In genomic region chr19:5115771-5116202, GRCh38 we compare ENCODE assay signal across 14 cellular contexts.
DNase-seq lines count a peak whose midpoint lies in the region.
"Had no signal": no experiment of that assay in that cellular context is flagged by ENCODE, and none has a peak within 500 bp of the region (broad histone marks: within the 10 kb centered on the region; RNA-seq: fewer than 3 reads in every experiment).

No MANE protein-coding gene starts in this region.

- 87% methylated on average over 6 of the region's 6 CpGs for WGBS in HUES64

- H3K9ac ChIP-seq in HUES64 (ENCODE audit: low read depth, low read length) (no peak overlapping the region), iPS-18a (ENCODE audit: low read length) (peak overlapping the region; percentile 22), rectal smooth muscle tissue (ENCODE audit: low read length) (no peak overlapping the region)
- H3K9ac ChIP-seq: BLaER1 had no signal

- H3K4me1 ChIP-seq in HUES64 (ENCODE audit: insufficient read depth, low read length) (peaks cover 13% of the 10 kb centered on the region), iPS-18a (ENCODE audit: control insufficient read depth, low read depth, low read length) (peaks cover 32% of the 10 kb centered on the region), rectal smooth muscle tissue (ENCODE audit: control insufficient read depth, insufficient read depth, low read length) (peaks cover 2% of the 10 kb centered on the region)
- H3K4me1 ChIP-seq: ascending aorta had no signal

- H3K36me3 ChIP-seq in HUES64 (ENCODE audit: insufficient read depth, low read length) (no peaks in the 10 kb centered on the region), iPS-18a (ENCODE audit: control insufficient read depth, low read depth, low read length) (no peaks in the 10 kb centered on the region), rectal smooth muscle tissue (ENCODE audit: control insufficient read depth, insufficient read depth, low read length) (peaks cover 18% of the 10 kb centered on the region)

- H3K27me3 ChIP-seq in HUES64 (ENCODE audit: insufficient read depth, low read length): no peaks in the 10 kb centered on the region
- no peaks in the 10 kb centered on the region for H3K27me3 ChIP-seq in iPS-18a (ENCODE audit: control insufficient read depth, insufficient read depth, low read length)
- no peaks in the 10 kb centered on the region for H3K27me3 ChIP-seq in rectal smooth muscle tissue (ENCODE audit: control insufficient read depth, insufficient read depth, low read length)
- H3K27me3 ChIP-seq: ascending aorta, BLaER1, hepatocyte had no signal

- H3K4me3 ChIP-seq in HUES64 (ENCODE audit: low read length): no peak overlapping the region
- H3K4me3 ChIP-seq in iPS-18a (ENCODE audit: low read length): no peak overlapping the region
- no peak overlapping the region for H3K4me3 ChIP-seq in rectal smooth muscle tissue (ENCODE audit: low read length)
- H3K4me3 ChIP-seq: ascending aorta, BLaER1, hepatocyte had no signal

- H3K9me3 ChIP-seq in HUES64 (ENCODE audit: insufficient read depth, low read depth, low read length) (no peaks in the 10 kb centered on the region), iPS-18a (ENCODE audit: control insufficient read depth, low read depth, low read length) (no peaks in the 10 kb centered on the region)
- H3K9me3 ChIP-seq: ascending aorta had no signal

- H3K27ac ChIP-seq in HUES64 (ENCODE audit: low read depth, low read length) (peak overlapping the region; percentile 54; the same call in 1 of the 2 replicates), iPS-18a (ENCODE audit: low read length) (no peak overlapping the region), rectal smooth muscle tissue (ENCODE audit: low read depth, low read length) (peak overlapping the region; percentile 53)
- H3K27ac ChIP-seq: ascending aorta, BLaER1 had no signal

- DNase-seq in astrocyte of the hippocampus (ENCODE audit: low read depth, low spot score) (peak; percentile 70), GM03348 (ENCODE audit: low spot score) (no peak), iPS-NIHi11 (ENCODE audit: low spot score) (no peak), SKM-1 treated with dmso at 0.1 percent for 144 hours (lab: John Stamatoyannopoulos, UW; ENCODE audit: unreplicated experiment) (no peak)
- DNase-seq: activated gamma-delta T cell treated with Interleukin-2 at 50 U/mL for 16 hours, GDM1, NCI-H1436, RPMI8226 had no signal
